In the genomic region with DNA sequence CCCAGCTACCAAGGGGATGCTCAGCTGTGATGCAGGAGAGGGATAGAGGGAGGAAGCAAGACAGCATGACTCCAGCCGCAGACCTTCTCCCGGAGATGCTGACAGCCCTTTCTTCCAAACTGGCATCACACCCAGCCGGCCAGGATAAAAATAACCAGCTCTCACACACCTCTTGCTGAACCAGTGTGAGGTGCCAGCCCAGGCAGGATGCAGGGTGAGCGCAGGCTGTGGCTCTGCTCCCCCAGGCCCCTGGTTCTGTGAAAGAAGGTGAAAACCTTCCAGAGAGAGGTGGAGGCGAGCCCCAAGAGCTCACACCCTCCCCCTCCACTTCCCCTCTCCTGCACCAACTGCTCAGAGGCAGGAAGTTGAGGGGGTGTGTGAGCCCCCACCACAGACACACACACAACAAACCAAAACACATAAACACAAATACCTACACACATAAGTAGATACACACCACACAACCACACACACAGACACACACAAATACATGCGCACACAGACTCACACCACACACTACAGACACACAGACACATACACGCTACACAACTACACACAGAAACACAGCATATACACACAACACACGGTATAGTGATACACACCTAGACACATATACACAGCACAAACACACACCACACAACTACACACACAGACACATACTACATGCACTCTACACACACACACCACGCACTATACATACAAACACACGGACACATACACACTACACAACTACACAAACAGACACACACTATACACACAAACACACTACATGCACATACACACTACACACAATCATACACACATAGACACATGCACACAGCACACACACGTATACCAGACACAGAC, we compare ENCODE assay signal across 10 cellular contexts. TPM values are rescaled to one million over a fixed set of nuclear protein-coding genes. Genes with fewer than 3 reads are reported as not detected.
A peak's percentile ranks its signal among the peaks of the same experiment; 100 is the strongest.
DNase-seq lines count a peak whose midpoint lies in the region; ATAC-seq and TF ChIP-seq lines count a peak whose summit lies in the region.
"Had no signal": no experiment of that assay in that cellular context is flagged by ENCODE, and none has a peak within 500 bp of the region (broad histone marks: within the 10 kb centered on the region; RNA-seq: fewer than 3 reads in every experiment).

No MANE protein-coding gene starts in this region.

- H3K4me1 ChIP-seq in left lung = no peaks in the 10 kb centered on the region

- H3K27ac ChIP-seq in left lung = no peak overlapping the region

- H3K27ac Mint-ChIP-seq in WTC11 (no peak overlapping the region), endothelial cell (ENCODE audit: unreplicated experiment) (no peak overlapping the region)

- no peaks in the 10 kb centered on the region for H3K4me1 Mint-ChIP-seq in WTC11
- H3K4me1 Mint-ChIP-seq in endothelial cell (ENCODE audit: unreplicated experiment) = peaks cover 3% of the 10 kb centered on the region

- peak; percentile 48 for ATAC-seq in GM21723 (IDR thresholded peaks at IDR 0.05; ENCODE audit: unreplicated experiment)
- ATAC-seq in WTC11 = peak; percentile 23
- peak; percentile 33 for ATAC-seq in left lung
- ATAC-seq: HCT116 had no signal

- in situ Hi-C loops in GM13977 (cut with MboI; ENCODE audit: low pct_unique_long_range_greater_than_20kb, low sequenced_read_pairs, unreplicated experiment) = no loop called here

- no peak overlapping the region for H3K4me3 ChIP-seq in left lung

- H3K27me3 ChIP-seq in left lung = no peaks in the 10 kb centered on the region

- peaks cover 10% of the 10 kb centered on the region for H3K36me3 Mint-ChIP-seq in WTC11
- H3K36me3 Mint-ChIP-seq in endothelial cell (ENCODE audit: low read depth, unreplicated experiment) = no peaks in the 10 kb centered on the region

- H3K4me3 Mint-ChIP-seq in WTC11 (no peak overlapping the region), endothelial cell (ENCODE audit: unreplicated experiment) (no peak overlapping the region)

- POLR2A ChIA-PET in WTC11 (lab: Charles Lee) = no interaction called here

- CTCF ChIA-PET in WTC11 (lab: Charles Lee) = interaction anchor here (0.7 kb wide), 1 partner anchor 13 kb away, joined by 3 read pairs; no protein-coding TSS in a partner anchor

- intact Hi-C loops in left lung (cut with DNase I) = no loop called here

- no peaks in the 10 kb centered on the region for H3K36me3 ChIP-seq in left lung

- TF ChIP-seq CTCF in GM13977 (IDR thresholded peaks at IDR 0.05; ENCODE audit: extremely low read depth, insufficient read depth, missing control alignments) (no peak), WTC11 (IDR thresholded peaks at IDR 0.05) (no peak), left lung (IDR thresholded peaks at IDR 0.05) (no peak), endothelial cell (IDR thresholded peaks at IDR 0.05; ENCODE audit: unreplicated experiment) (no peak)

- peaks cover 5% of the 10 kb centered on the region for H3K27me3 Mint-ChIP-seq in WTC11 (ENCODE audit: low read depth)
- H3K27me3 Mint-ChIP-seq in endothelial cell (ENCODE audit: unreplicated experiment) = peaks cover 2% of the 10 kb centered on the region

- H3K9me3 Mint-ChIP-seq in WTC11 (peaks cover 14% of the 10 kb centered on the region), endothelial cell (ENCODE audit: unreplicated experiment) (no peaks in the 10 kb centered on the region)

- no peaks in the 10 kb centered on the region for H3K9me3 ChIP-seq in left lung

- DNase-seq in GM13977 (ENCODE audit: low spot score) (peak; percentile 35), WTC11 (ENCODE audit: low spot score) (no peak), left lung (no peak), T-helper 9 cell (no peak), hepatic stellate cell (ENCODE audit: low spot score) (no peak), endothelial cell (ENCODE audit: low spot score) (no peak), HK-2 (ENCODE audit: unreplicated experiment) (no peak)

TF ChIP-seq in WTC11, 78 proteins besides CTCF, POLR2A, EP300 and RAD21 (continues in another document):
- TF ChIP-seq, protein P1, sequence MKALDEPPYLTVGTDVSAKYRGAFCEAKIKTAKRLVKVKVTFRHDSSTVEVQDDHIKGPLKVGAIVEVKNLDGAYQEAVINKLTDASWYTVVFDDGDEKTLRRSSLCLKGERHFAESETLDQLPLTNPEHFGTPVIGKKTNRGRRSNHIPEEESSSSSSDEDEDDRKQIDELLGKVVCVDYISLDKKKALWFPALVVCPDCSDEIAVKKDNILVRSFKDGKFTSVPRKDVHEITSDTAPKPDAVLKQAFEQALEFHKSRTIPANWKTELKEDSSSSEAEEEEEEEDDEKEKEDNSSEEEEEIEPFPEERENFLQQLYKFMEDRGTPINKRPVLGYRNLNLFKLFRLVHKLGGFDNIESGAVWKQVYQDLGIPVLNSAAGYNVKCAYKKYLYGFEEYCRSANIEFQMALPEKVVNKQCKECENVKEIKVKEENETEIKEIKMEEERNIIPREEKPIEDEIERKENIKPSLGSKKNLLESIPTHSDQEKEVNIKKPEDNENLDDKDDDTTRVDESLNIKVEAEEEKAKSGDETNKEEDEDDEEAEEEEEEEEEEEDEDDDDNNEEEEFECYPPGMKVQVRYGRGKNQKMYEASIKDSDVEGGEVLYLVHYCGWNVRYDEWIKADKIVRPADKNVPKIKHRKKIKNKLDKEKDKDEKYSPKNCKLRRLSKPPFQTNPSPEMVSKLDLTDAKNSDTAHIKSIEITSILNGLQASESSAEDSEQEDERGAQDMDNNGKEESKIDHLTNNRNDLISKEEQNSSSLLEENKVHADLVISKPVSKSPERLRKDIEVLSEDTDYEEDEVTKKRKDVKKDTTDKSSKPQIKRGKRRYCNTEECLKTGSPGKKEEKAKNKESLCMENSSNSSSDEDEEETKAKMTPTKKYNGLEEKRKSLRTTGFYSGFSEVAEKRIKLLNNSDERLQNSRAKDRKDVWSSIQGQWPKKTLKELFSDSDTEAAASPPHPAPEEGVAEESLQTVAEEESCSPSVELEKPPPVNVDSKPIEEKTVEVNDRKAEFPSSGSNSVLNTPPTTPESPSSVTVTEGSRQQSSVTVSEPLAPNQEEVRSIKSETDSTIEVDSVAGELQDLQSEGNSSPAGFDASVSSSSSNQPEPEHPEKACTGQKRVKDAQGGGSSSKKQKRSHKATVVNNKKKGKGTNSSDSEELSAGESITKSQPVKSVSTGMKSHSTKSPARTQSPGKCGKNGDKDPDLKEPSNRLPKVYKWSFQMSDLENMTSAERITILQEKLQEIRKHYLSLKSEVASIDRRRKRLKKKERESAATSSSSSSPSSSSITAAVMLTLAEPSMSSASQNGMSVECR (CRISPR knock-in tag; IDR thresholded peaks at IDR 0.05; ENCODE audit: borderline replicate concordance) = no peak
- TF ChIP-seq, protein P2, sequence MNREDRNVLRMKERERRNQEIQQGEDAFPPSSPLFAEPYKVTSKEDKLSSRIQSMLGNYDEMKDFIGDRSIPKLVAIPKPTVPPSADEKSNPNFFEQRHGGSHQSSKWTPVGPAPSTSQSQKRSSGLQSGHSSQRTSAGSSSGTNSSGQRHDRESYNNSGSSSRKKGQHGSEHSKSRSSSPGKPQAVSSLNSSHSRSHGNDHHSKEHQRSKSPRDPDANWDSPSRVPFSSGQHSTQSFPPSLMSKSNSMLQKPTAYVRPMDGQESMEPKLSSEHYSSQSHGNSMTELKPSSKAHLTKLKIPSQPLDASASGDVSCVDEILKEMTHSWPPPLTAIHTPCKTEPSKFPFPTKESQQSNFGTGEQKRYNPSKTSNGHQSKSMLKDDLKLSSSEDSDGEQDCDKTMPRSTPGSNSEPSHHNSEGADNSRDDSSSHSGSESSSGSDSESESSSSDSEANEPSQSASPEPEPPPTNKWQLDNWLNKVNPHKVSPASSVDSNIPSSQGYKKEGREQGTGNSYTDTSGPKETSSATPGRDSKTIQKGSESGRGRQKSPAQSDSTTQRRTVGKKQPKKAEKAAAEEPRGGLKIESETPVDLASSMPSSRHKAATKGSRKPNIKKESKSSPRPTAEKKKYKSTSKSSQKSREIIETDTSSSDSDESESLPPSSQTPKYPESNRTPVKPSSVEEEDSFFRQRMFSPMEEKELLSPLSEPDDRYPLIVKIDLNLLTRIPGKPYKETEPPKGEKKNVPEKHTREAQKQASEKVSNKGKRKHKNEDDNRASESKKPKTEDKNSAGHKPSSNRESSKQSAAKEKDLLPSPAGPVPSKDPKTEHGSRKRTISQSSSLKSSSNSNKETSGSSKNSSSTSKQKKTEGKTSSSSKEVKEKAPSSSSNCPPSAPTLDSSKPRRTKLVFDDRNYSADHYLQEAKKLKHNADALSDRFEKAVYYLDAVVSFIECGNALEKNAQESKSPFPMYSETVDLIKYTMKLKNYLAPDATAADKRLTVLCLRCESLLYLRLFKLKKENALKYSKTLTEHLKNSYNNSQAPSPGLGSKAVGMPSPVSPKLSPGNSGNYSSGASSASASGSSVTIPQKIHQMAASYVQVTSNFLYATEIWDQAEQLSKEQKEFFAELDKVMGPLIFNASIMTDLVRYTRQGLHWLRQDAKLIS (CRISPR knock-in tag; IDR thresholded peaks at IDR 0.05; ENCODE audit: borderline replicate concordance) = no peak
- TF ChIP-seq, protein P3, sequence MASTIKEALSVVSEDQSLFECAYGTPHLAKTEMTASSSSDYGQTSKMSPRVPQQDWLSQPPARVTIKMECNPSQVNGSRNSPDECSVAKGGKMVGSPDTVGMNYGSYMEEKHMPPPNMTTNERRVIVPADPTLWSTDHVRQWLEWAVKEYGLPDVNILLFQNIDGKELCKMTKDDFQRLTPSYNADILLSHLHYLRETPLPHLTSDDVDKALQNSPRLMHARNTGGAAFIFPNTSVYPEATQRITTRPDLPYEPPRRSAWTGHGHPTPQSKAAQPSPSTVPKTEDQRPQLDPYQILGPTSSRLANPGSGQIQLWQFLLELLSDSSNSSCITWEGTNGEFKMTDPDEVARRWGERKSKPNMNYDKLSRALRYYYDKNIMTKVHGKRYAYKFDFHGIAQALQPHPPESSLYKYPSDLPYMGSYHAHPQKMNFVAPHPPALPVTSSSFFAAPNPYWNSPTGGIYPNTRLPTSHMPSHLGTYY (CRISPR knock-in tag; IDR thresholded peaks at IDR 0.05) = no peak
- no peak for TF ChIP-seq SMAD3 (CRISPR knock-in tag; IDR thresholded peaks at IDR 0.05; ENCODE audit: borderline replicate concordance)
- TF ChIP-seq JAZF1 (CRISPR knock-in tag; IDR thresholded peaks at IDR 0.05) = no peak
- no peak for TF ChIP-seq ZNF121 (CRISPR knock-in tag; IDR thresholded peaks at IDR 0.05)

RNA-seq across cellular contexts. Expression of a gene that starts 4.2 kb away (rescaled TPM):
- not detected in 3 replicates for total RNA-seq in WTC11 (2021)
- not detected for total RNA-seq in left lung
- total RNA-seq in endothelial cell (ENCODE audit: unreplicated experiment) = not detected
- total RNA-seq: mononuclear cell had no signal

RNA-seq across cellular contexts. Expression of a gene that starts 16.6 kb away (rescaled TPM):
- total RNA-seq in WTC11 (2021) (5.0 to 7.2 TPM (median 6.4 TPM) in 3 replicates), left lung (under 1 TPM; 0.38 to 0.94 TPM), endothelial cell (ENCODE audit: unreplicated experiment) (1.3 TPM)

RNA-seq across cellular contexts. Expression of a gene that starts 38.5 kb away (rescaled TPM):
- total RNA-seq in WTC11 (2021) (95.9 to 98.8 TPM (median 97.6 TPM) in 3 replicates), left lung (100 to 1,000 TPM; 130 to 151 TPM), endothelial cell (ENCODE audit: unreplicated experiment) (97.8 TPM)

RNA-seq across cellular contexts. Expression of a gene that starts 47.6 kb away (rescaled TPM):
- total RNA-seq in WTC11 (2021) (not detected in 3 replicates), left lung (not detected), endothelial cell (ENCODE audit: unreplicated experiment) (not detected)
- total RNA-seq: mononuclear cell had no signal
